ENCODE assay signal across 8 cellular contexts in the genomic region with DNA sequence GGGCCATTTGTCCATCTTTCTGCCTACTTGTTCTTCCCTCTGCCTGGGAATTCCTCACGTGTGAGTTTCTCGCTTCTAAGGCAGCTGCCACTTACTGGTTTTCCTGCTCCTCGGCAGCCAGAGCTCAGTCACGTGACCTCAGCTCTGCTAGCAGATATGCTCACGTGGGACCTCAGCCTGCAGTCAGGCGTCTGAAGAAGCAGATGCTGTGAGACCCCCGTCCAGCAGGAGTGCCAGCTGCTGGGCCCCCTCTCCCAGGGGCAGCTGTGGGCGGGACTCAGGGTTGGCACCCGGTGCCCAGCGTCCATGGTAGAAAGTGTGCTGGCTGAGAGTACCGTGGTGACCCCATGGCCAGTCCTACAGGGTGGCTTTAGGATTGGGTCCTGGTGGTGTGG.
A peak's percentile ranks its signal among the peaks of the same experiment; 100 is the strongest.
DNase-seq lines count a peak whose midpoint lies in the region; ATAC-seq, FAIRE-seq and TF ChIP-seq lines count a peak whose summit lies in the region.

No MANE protein-coding gene starts in this region.

- H3K27me3 ChIP-seq in DND-41 (ENCODE audit: insufficient read depth, low read length, poor library complexity) (no peaks in the 10 kb centered on the region), trophoblast cell (ENCODE audit: insufficient read depth, low read length) (no peaks in the 10 kb centered on the region)

- no peak for TF ChIP-seq POLR2A in GM12891 (IDR thresholded peaks at IDR 0.05; ENCODE audit: low read depth, low read length)

- peak overlapping the region; percentile 63 for H3K4me2 ChIP-seq in DND-41 (ENCODE audit: insufficient read depth, low read length)
- no peak overlapping the region for H3K4me2 ChIP-seq in trophoblast cell (ENCODE audit: low read length)

- no peak overlapping the region for H3K23ac ChIP-seq in trophoblast cell (ENCODE audit: low read length)

- no peak overlapping the region for H2BK120ac ChIP-seq in trophoblast cell (ENCODE audit: insufficient read depth, low read length, poor library complexity)

- no peak for FAIRE-seq in GM12891 (lab: Jason Lieb, UNC)

- peak overlapping the region in 1 of 2 experiments; percentile 41; a peak in 2 of 4 replicates for H3K4me3 ChIP-seq in DND-41 (ENCODE audit: low read depth in 1 of 2, low read length in 2 of 2)
- H3K4me3 ChIP-seq in trophoblast cell (ENCODE audit: low read depth, low read length), result no peak overlapping the region

- H3K79me1 ChIP-seq in trophoblast cell (ENCODE audit: low read length), result no peaks in the 10 kb centered on the region

- H2AK5ac ChIP-seq in trophoblast cell (ENCODE audit: low read length), result no peak overlapping the region

- no peaks in the 10 kb centered on the region for H3K79me2 ChIP-seq in DND-41 (ENCODE audit: insufficient read depth, low read length)
- no peaks in the 10 kb centered on the region for H3K79me2 ChIP-seq in trophoblast cell (ENCODE audit: control insufficient read depth, insufficient read depth, low read length, poor library complexity)

- no peak overlapping the region for H3K18ac ChIP-seq in trophoblast cell (ENCODE audit: low read length)

- no peak overlapping the region for H4K91ac ChIP-seq in trophoblast cell (ENCODE audit: low read depth, low read length)

- H4K8ac ChIP-seq in trophoblast cell (ENCODE audit: low read depth, low read length), result no peak overlapping the region

- H3K27ac ChIP-seq in DND-41 (ENCODE audit: low read length), result peak overlapping the region; percentile 91
- no peak overlapping the region for H3K27ac ChIP-seq in trophoblast cell (ENCODE audit: low read depth, low read length)

- H3K9me3 ChIP-seq in DND-41 (ENCODE audit: insufficient read depth, low read length, severe bottlenecking), result no peaks in the 10 kb centered on the region
- H3K9me3 ChIP-seq in trophoblast cell (ENCODE audit: insufficient read depth, low read depth, low read length), result no peaks in the 10 kb centered on the region

- H3K4me1 ChIP-seq in DND-41 (ENCODE audit: insufficient read depth, low read length) (peaks cover 35% of the 10 kb centered on the region), trophoblast cell (ENCODE audit: control insufficient read depth in 1 of 2, insufficient read depth in 2 of 2, low read length in 2 of 2) (peaks cover 8 to 9% of the 10 kb centered on the region in 2 experiments)

- no peak overlapping the region for H4K12ac ChIP-seq in trophoblast cell (ENCODE audit: low read depth, low read length)

- H2BK5ac ChIP-seq in trophoblast cell (ENCODE audit: low read depth, low read length, poor library complexity), result no peak overlapping the region

- H3K4ac ChIP-seq in trophoblast cell (ENCODE audit: low read depth, low read length), result no peak overlapping the region

- H3K9ac ChIP-seq in DND-41 (ENCODE audit: low read depth, low read length), result peak overlapping the region; percentile 52
- no peak overlapping the region for H3K9ac ChIP-seq in trophoblast cell (ENCODE audit: low read length)

- H2BK12ac ChIP-seq in trophoblast cell (ENCODE audit: low read length), result no peak overlapping the region

- no peak overlapping the region for H3K14ac ChIP-seq in trophoblast cell (ENCODE audit: low read length)

- peak; percentile 0 for TF ChIP-seq CTCF in DND-41 (IDR thresholded peaks at IDR 0.05; ENCODE audit: borderline replicate concordance, extremely low read depth, low read length, poor library complexity, severe bottlenecking)

- H3K36me3 ChIP-seq in DND-41 (ENCODE audit: insufficient read depth, low read length) (no peaks in the 10 kb centered on the region), trophoblast cell (ENCODE audit: control insufficient read depth in 1 of 2, insufficient read depth in 2 of 2, low read length in 2 of 2) (no peaks in the 10 kb centered on the region)

- ATAC-seq in DND-41 (ENCODE audit: insufficient read depth, low read depth) (peak; percentile 71), HG03432 (IDR thresholded peaks at IDR 0.05; ENCODE audit: unreplicated experiment) (peak; percentile 29), HG02973 (IDR thresholded peaks at IDR 0.05; ENCODE audit: unreplicated experiment) (no peak)

- DNase-seq in DND-41 (peak; percentile 85), fibroblast of peridontal ligament (ENCODE audit: extremely low read depth) (peak; percentile 37), trophoblast cell (peak; percentile 45 to 72), DMS153 treated with DMSO at 0.1 percent for 48 hours (lab: John Stamatoyannopoulos, UW; ENCODE audit: unreplicated experiment) (no peak), GM12891 (ENCODE audit: insufficient read length, low spot score) (no peak)
- DNase-seq in activated CD4-positive, alpha-beta T cell treated with anti-CD3 and anti-CD28 coated beads, Interleukin-2, amount 50 U/mL, for 4 hours, result peak; percentile 44 to 46

- no peaks in the 10 kb centered on the region for H4K20me1 ChIP-seq in DND-41 (ENCODE audit: insufficient read depth, low read length)

- peak overlapping the region; percentile 72 for H2AFZ ChIP-seq in DND-41 (ENCODE audit: low read depth, low read length)
- H2AFZ ChIP-seq in trophoblast cell (ENCODE audit: insufficient read depth, low read length, poor library complexity), result no peak overlapping the region

- WGBS in trophoblast cell (ENCODE audit: extremely low coverage, insufficient coverage, insufficient read length), result no CpG with 5 or more reads among the region's 11 CpGs

TF ChIP-seq in GM12891, 5 proteins besides CTCF, POLR2A, EP300 and RAD21:
- TF ChIP-seq TAF1 (IDR thresholded peaks at IDR 0.05; ENCODE audit: low read depth, low read length), result no peak
- TF ChIP-seq POU2F2 (IDR thresholded peaks at IDR 0.05; ENCODE audit: low read depth, low read length), result no peak
- TF ChIP-seq PAX5 (IDR thresholded peaks at IDR 0.05; ENCODE audit: insufficient read depth, low read length, severe bottlenecking), result no peak
- TF ChIP-seq POLR2AphosphoS5 (IDR thresholded peaks at IDR 0.05; ENCODE audit: low read depth, low read length), result no peak

Comparison
In these comparisons a context has a peak if more than half of its experiments do, and no peak if none do; other contexts are left out.
1. DNase-seq: peak in DND-41 (single experiment), activated CD4-positive, alpha-beta T cell treated with anti-CD3 and anti-CD28 coated beads, Interleukin-2, amount 50 U/mL, for 4 hours (2 of 2), fibroblast of peridontal ligament (single experiment) and trophoblast cell (2 of 2); none in DMS153 treated with DMSO at 0.1 percent for 48 hours (single experiment) and GM12891 (single experiment).